In the genomic region with DNA sequence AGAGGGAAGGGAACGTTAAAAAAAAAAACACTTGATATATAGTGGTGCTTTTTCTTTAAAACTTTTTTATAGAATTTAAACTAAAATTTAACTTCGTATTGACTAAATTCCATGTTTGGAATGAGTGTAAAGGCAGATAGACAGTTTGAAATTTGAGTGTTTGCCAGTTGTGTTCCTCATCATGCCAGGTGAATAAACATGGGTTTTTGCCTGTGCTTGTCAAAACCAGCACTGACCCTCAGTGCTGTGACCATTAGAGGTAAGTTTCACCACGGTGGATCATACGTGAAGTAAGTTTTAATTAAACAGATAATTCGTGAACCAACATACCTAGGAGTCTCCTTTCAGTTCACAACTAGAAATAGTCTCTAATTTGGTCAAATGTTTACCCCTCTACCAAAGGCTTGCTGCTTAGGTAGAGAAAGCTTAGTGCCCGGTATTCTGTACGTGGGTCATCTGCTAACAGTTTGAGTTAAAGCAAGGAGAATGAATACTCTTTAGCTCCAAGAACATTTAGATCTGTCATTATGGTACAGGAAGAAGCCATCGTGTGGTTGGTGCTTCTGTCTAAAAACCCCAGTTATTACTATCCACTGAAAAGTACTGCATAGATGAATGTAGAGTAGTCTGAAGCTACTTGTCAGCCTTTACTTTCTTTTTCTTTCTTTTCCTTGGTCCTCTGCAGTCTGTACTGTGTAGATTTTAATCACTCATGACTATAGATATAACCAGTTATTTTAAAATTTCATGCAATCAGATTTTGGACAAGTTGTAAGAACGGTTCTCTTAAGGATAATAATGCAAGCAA, we compare ENCODE assay signal across 14 cellular contexts. TPM values are rescaled to one million over a fixed set of nuclear protein-coding genes. Genes with fewer than 3 reads are reported as not detected.
DNase-seq lines count a peak whose midpoint lies in the region; ATAC-seq and TF ChIP-seq lines count a peak whose summit lies in the region.
"Had no signal": no experiment of that assay in that cellular context is flagged by ENCODE, and none has a peak within 500 bp of the region (broad histone marks: within the 10 kb centered on the region; RNA-seq: fewer than 3 reads in every experiment).

No MANE protein-coding gene starts in this region.

- intact Hi-C loops in CD8-positive, alpha-beta T cell (cut with DNase I, micrococcal nuclease), result no loop called here
- intact Hi-C loops in body of pancreas (cut with DNase I), result no loop called here

- no peak for TF ChIP-seq CTCF in CD8-positive, alpha-beta T cell (IDR thresholded peaks at IDR 0.05)
- TF ChIP-seq CTCF in body of pancreas (IDR thresholded peaks at IDR 0.05) (no peak), neutrophil (IDR thresholded peaks at IDR 0.05) (no peak), foreskin fibroblast (IDR thresholded peaks at IDR 0.05; ENCODE audit: low read depth, low read length) (no peak)

- CTCF ChIA-PET in CD8-positive, alpha-beta T cell (lab: Charles Lee), result no interaction called here

- H3K27ac Mint-ChIP-seq in CD4-positive, CD25-positive, alpha-beta regulatory T cell, result peak overlapping the region in 2 of 3 donors; percentile 18 to 55
- H3K27ac Mint-ChIP-seq in CD8-positive, alpha-beta T cell, result peak overlapping the region; percentile 33

- H3K36me3 ChIP-seq in CD4-positive, CD25-positive, alpha-beta regulatory T cell (ENCODE audit: control insufficient read depth, insufficient read depth, low read length), result peaks cover 4% of the 10 kb centered on the region
- no peaks in the 10 kb centered on the region for H3K36me3 ChIP-seq in CD8-positive, alpha-beta T cell (ENCODE audit: insufficient read depth, low read length)
- H3K36me3 ChIP-seq in body of pancreas (replicated peaks in 1 of 2; ENCODE audit: insufficient read depth in 1 of 2, low read depth in 2 of 2) (no peaks in the 10 kb centered on the region), neutrophil (no peaks in the 10 kb centered on the region)

- peaks cover 3% of the 10 kb centered on the region for H3K4me1 ChIP-seq in CD4-positive, CD25-positive, alpha-beta regulatory T cell (ENCODE audit: control insufficient read depth, insufficient read depth, low read length, poor library complexity, severe bottlenecking)
- no peaks in the 10 kb centered on the region for H3K4me1 ChIP-seq in CD8-positive, alpha-beta T cell (ENCODE audit: insufficient read depth, low read length)
- peaks cover 36% of the 10 kb centered on the region for H3K4me1 ChIP-seq in body of pancreas
- peaks cover 7 to 24% of the 10 kb centered on the region in 2 experiments for H3K4me1 ChIP-seq in neutrophil (ENCODE audit: control insufficient read depth in 1 of 2, insufficient read depth in 1 of 2, low read depth in 1 of 2, low read length in 1 of 2)

- H3K4me1 Mint-ChIP-seq in CD4-positive, CD25-positive, alpha-beta regulatory T cell, result peaks cover 29 to 39% (median 33%) of the 10 kb centered on the region in 4 donors
- peaks cover 29% of the 10 kb centered on the region for H3K4me1 Mint-ChIP-seq in CD8-positive, alpha-beta T cell (ENCODE audit: low read depth)

- peaks cover 27% of the 10 kb centered on the region for H3K36me3 Mint-ChIP-seq in CD4-positive, CD25-positive, alpha-beta regulatory T cell
- H3K36me3 Mint-ChIP-seq in CD8-positive, alpha-beta T cell, result peaks cover 36% of the 10 kb centered on the region

- H3K27ac ChIP-seq in CD4-positive, CD25-positive, alpha-beta regulatory T cell (ENCODE audit: insufficient read depth, low read length, poor library complexity, severe bottlenecking), result no peak overlapping the region
- H3K27ac ChIP-seq in CD8-positive, alpha-beta T cell (ENCODE audit: low read depth, low read length), result no peak overlapping the region
- H3K27ac ChIP-seq in body of pancreas (peak overlapping the region in 3 of 4 donors; percentile 33 to 52 (median 39)), neutrophil (peak overlapping the region; percentile 43)
- H3K27ac ChIP-seq: KMS-11, SK-N-MC had no signal

- H3K9me3 Mint-ChIP-seq in CD4-positive, CD25-positive, alpha-beta regulatory T cell, result peaks cover 3 to 20% (median 6%) of the 10 kb centered on the region in 7 donors
- peaks cover 14% of the 10 kb centered on the region for H3K9me3 Mint-ChIP-seq in CD8-positive, alpha-beta T cell

- POLR2A ChIA-PET in CD8-positive, alpha-beta T cell (lab: Charles Lee), result no interaction called here

- no peak overlapping the region for H3K4me3 ChIP-seq in CD4-positive, CD25-positive, alpha-beta regulatory T cell (ENCODE audit: low read depth, low read length)
- H3K4me3 ChIP-seq in CD8-positive, alpha-beta T cell (ENCODE audit: low read depth, low read length), result no peak overlapping the region
- no peak overlapping the region for H3K4me3 ChIP-seq in body of pancreas
- no peak overlapping the region for H3K4me3 ChIP-seq in neutrophil (ENCODE audit: low read depth in 1 of 2, low read length in 1 of 2)
- H3K4me3 ChIP-seq in foreskin fibroblast (ENCODE audit: low read depth in 1 of 2, low read length in 2 of 2), result no peak overlapping the region
- H3K4me3 ChIP-seq: MG63, SK-N-MC had no signal

- WGBS in body of pancreas, 2 donors, result 19 to 22% methylated on average over 9 of the region's 9 CpGs

- TF ChIP-seq POLR2A in body of pancreas (IDR thresholded peaks at IDR 0.05), result no peak

- no peak overlapping the region for H3K4me3 Mint-ChIP-seq in CD4-positive, CD25-positive, alpha-beta regulatory T cell
- H3K4me3 Mint-ChIP-seq in CD8-positive, alpha-beta T cell, result no peak overlapping the region

- H3K27me3 ChIP-seq in CD4-positive, CD25-positive, alpha-beta regulatory T cell (ENCODE audit: control insufficient read depth, insufficient read depth, low read length), result no peaks in the 10 kb centered on the region
- H3K27me3 ChIP-seq in CD8-positive, alpha-beta T cell (ENCODE audit: insufficient read depth, low read length), result no peaks in the 10 kb centered on the region
- H3K27me3 ChIP-seq in body of pancreas (no peaks in the 10 kb centered on the region), neutrophil (no peaks in the 10 kb centered on the region)
- H3K27me3 ChIP-seq: MG63 had no signal

- no peaks in the 10 kb centered on the region for H3K27me3 Mint-ChIP-seq in CD4-positive, CD25-positive, alpha-beta regulatory T cell
- no peaks in the 10 kb centered on the region for H3K27me3 Mint-ChIP-seq in CD8-positive, alpha-beta T cell (ENCODE audit: low read depth)

- H3K9me3 ChIP-seq in CD4-positive, CD25-positive, alpha-beta regulatory T cell (ENCODE audit: control insufficient read depth in 2 of 2, low read length in 2 of 2), result peaks cover 4 to 13% of the 10 kb centered on the region in 2 experiments
- H3K9me3 ChIP-seq in CD8-positive, alpha-beta T cell (ENCODE audit: low read length), result no peaks in the 10 kb centered on the region
- H3K9me3 ChIP-seq in body of pancreas, result peaks cover 0 to 5% (median 0%) of the 10 kb centered on the region in 3 donors
- H3K9me3 ChIP-seq in neutrophil, result no peaks in the 10 kb centered on the region
- H3K9me3 ChIP-seq: MG63 had no signal

- ATAC-seq in CD4-positive, CD25-positive, alpha-beta regulatory T cell (ENCODE audit: low read depth in 2 of 2), result no peak
- ATAC-seq in CD8-positive, alpha-beta T cell, result no peak
- ATAC-seq in body of pancreas, result peak; percentile 56

- DNase-seq in CD4-positive, CD25-positive, alpha-beta regulatory T cell, result no peak
- no peak for DNase-seq in CD8-positive, alpha-beta T cell
- DNase-seq in body of pancreas (peak in 2 of 4 donors; percentile 25 to 34), foreskin fibroblast (no peak), GOT3 (lab: John Stamatoyannopoulos, UW) (no peak), NCI-H526 treated with DMSO at 0.1 percent for 48 hours (lab: John Stamatoyannopoulos, UW) (no peak)
- DNase-seq: DMS 273 treated with DMSO at 0.1 percent for 48 hours, MG63, NCI-H1417, NCI-H2029, NCI-H524 had no signal

RNA-seq across cellular contexts. Expression of gene KIAA0232, which starts 32.7 kb away (rescaled TPM):
- 25.3 TPM for total RNA-seq in CD4-positive, CD25-positive, alpha-beta regulatory T cell
- polyA plus RNA-seq in CD4-positive, CD25-positive, alpha-beta regulatory T cell, result 10 to 100 TPM in 2 of 4 donors, 1 to 10 TPM in 2; 5.6 to 16.7 (median 10.8) TPM
- total RNA-seq in CD8-positive, alpha-beta T cell, result 10 to 100 TPM; 18.4 to 19.7 TPM
- total RNA-seq in body of pancreas, result 10 to 100 TPM in 1 of 2 donors, 1 to 10 TPM in 1; 9.6 to 15.0 TPM

Comparison
In these comparisons a context has a peak if more than half of its experiments do, and no peak if none do; other contexts are left out.
1. H3K27ac ChIP-seq: peak in body of pancreas (3 of 4) and neutrophil (single experiment); none in CD4-positive, CD25-positive, alpha-beta regulatory T cell (single experiment) and CD8-positive, alpha-beta T cell (single experiment).